21 cellular contexts compared by ENCODE assay signal in genomic region chr10:45064998-45065397, GRCh38.
DNase-seq lines count a peak whose midpoint lies in the region; ATAC-seq, FAIRE-seq and TF ChIP-seq lines count a peak whose summit lies in the region.
"Had no signal": no experiment of that assay in that cellular context is flagged by ENCODE, and none has a peak within 500 bp of the region (broad histone marks: within the 10 kb centered on the region; RNA-seq: fewer than 3 reads in every experiment).

No MANE protein-coding gene starts in this region.

- DNase-seq in Kasumi-1 (lab: John Stamatoyannopoulos, UW) (peak; percentile 11 to 23), NB4 (ENCODE audit: low read depth) (peak; percentile 74), K562 (ENCODE audit: extremely low read depth in 1 of 4, low spot score in 3 of 4) (no peak), SIG-M5 (lab: John Stamatoyannopoulos, UW) (no peak), WTC11 (ENCODE audit: low spot score) (no peak)
- DNase-seq: ACHN; BE2C; C1 segment of cervical spinal cord; CD4-positive, alpha-beta T cell; DMS153; DMS79; GDM1; HCEC 1CT; IMR-90 had no signal

- no peak overlapping the region for H3K4me2 ChIP-seq in K562 (ENCODE audit: insufficient read depth, low read length)
- H3K4me2 ChIP-seq: GM23338 had no signal

- 0% methylated on average over 3 of the region's 3 CpGs for WGBS in K562 (ENCODE audit: insufficient coverage, low coverage, missing lambda C conversion rate)

- H3K27me3 ChIP-seq in K562 (ENCODE audit: control insufficient read depth in 2 of 2, insufficient read depth in 2 of 2, low read length in 2 of 2), result peaks cover 8 to 14% of the 10 kb centered on the region in 2 experiments; a peak in 4 of 5 replicates
- H3K27me3 ChIP-seq: BE2C had no signal

- TF ChIP-seq RAD21 in K562 (CRISPR knock-in tag; conservative IDR thresholded peaks at IDR 0.05 in 1 of 2, IDR thresholded peaks at IDR 0.05 in 1 of 2), result no peak

- no peak overlapping the region for H3K9ac ChIP-seq in K562 (ENCODE audit: insufficient read depth in 1 of 2, low read depth in 2 of 2, low read length in 2 of 2)

- no peaks in the 10 kb centered on the region for H4K20me1 ChIP-seq in K562 (replicated peaks; ENCODE audit: control insufficient read depth, insufficient read depth, low read length)

- in situ Hi-C loops in K562 (cut with MboI), result no loop called here

- no peaks in the 10 kb centered on the region for H3K36me3 ChIP-seq in K562 (ENCODE audit: control insufficient read depth, insufficient read depth, low read length)
- H3K36me3 ChIP-seq: BE2C had no signal

- no peaks in the 10 kb centered on the region for H3K9me1 ChIP-seq in K562 (ENCODE audit: control insufficient read depth, insufficient read depth, low read length)

- POLR2A ChIA-PET in K562 (lab: Yijun Ruan, JAX), result interaction anchor here (0.9 to 1.4 kb wide), 2 partner anchors 10 to 31 kb away, joined by 3 read pairs; no protein-coding TSS in a partner anchor
- POLR2A ChIA-PET in WTC11 (lab: Charles Lee), result no interaction called here

- no peak overlapping the region for H3K27ac Mint-ChIP-seq in WTC11
- H3K27ac Mint-ChIP-seq: CD4-positive, alpha-beta T cell; GM23338 had no signal

- ATAC-seq in K562 (peak; percentile 64), WTC11 (no peak), GM18517 (IDR thresholded peaks at IDR 0.05; ENCODE audit: unreplicated experiment) (no peak)
- ATAC-seq: GM23338 had no signal

- H3K9me3 Mint-ChIP-seq in WTC11, result 0 out of 2 replicates have a peak, but pooled peaks cover under 1% of the 10 kb centered on the region
- H3K9me3 Mint-ChIP-seq: CD4-positive, alpha-beta T cell; GM23338 had no signal

- no peak for TF ChIP-seq EP300 in K562 (IDR thresholded peaks at IDR 0.05; ENCODE audit: low read length)

- no peak overlapping the region for H3K27ac ChIP-seq in K562 (ENCODE audit: extremely low read depth, low read depth, low read length)

- no peak overlapping the region for H3K4me3 ChIP-seq in NB4 (ENCODE audit: low read depth, low read length)
- no peak overlapping the region for H3K4me3 ChIP-seq in K562
- H3K4me3 ChIP-seq: GM23338 had no signal

- H2AFZ ChIP-seq in K562 (ENCODE audit: low read depth, low read length), result no peak overlapping the region
- H2AFZ ChIP-seq: GM23338 had no signal

- no peaks in the 10 kb centered on the region for H3K4me1 ChIP-seq in K562 (replicated peaks in 1 of 2; ENCODE audit: control insufficient read depth in 2 of 2, insufficient read depth in 2 of 2, low read length in 2 of 2)
- H3K4me1 ChIP-seq: BE2C had no signal

- no peak for FAIRE-seq in K562 (lab: Jason Lieb, UNC)
- FAIRE-seq: A204.1, GM12892, GM18507, H54, HTR-8/SVneo had no signal

- CTCF ChIA-PET in K562 (lab: Yijun Ruan, JAX; ENCODE audit: low intra/inter-chr PET ratio), result no interaction called here
- CTCF ChIA-PET in WTC11 (lab: Charles Lee), result no interaction called here

- BruUV-seq in K562 (replicated peaks; lab: Mats Ljungman, UMichigan), result no TSS peak

- TF ChIP-seq CTCF in NB4 (IDR thresholded peaks at IDR 0.05; ENCODE audit: low read depth, low read length) (no peak), K562 (IDR thresholded peaks at IDR 0.05 in 2 of 3, conservative IDR thresholded peaks at IDR 0.05 in 1 of 3; ENCODE audit: insufficient read depth in 2 of 3, low read depth in 1 of 3, low read length in 3 of 3) (no peak), WTC11 (IDR thresholded peaks at IDR 0.05) (no peak)

- H3K9me3 ChIP-seq in K562 (replicated peaks; ENCODE audit: control insufficient read depth, insufficient read depth, low read depth, low read length), result no peaks in the 10 kb centered on the region
- H3K9me3 ChIP-seq: BE2C had no signal

- no peak for TF ChIP-seq POLR2A in NB4 (IDR thresholded peaks at IDR 0.05; ENCODE audit: extremely low read depth, insufficient read length)
- no peak for TF ChIP-seq POLR2A in K562 (conservative IDR thresholded peaks at IDR 0.05)

- H3K4me3 Mint-ChIP-seq in WTC11, result no peak overlapping the region
- H3K4me3 Mint-ChIP-seq: CD4-positive, alpha-beta T cell; GM23338 had no signal

- intact Hi-C loops in K562 (cut with micrococcal nuclease), result no loop called here

- no peaks in the 10 kb centered on the region for H3K27me3 Mint-ChIP-seq in WTC11 (ENCODE audit: low read depth)

- peaks cover 10% of the 10 kb centered on the region for H3K4me1 Mint-ChIP-seq in WTC11

- no peaks in the 10 kb centered on the region for H3K79me2 ChIP-seq in K562 (ENCODE audit: control insufficient read depth, insufficient read depth, low read length)

- no peaks in the 10 kb centered on the region for H3K36me3 Mint-ChIP-seq in WTC11

TF ChIP-seq in K562, 482 proteins besides CTCF, POLR2A, EP300 and RAD21:
- TF ChIP-seq ZBTB49 (CRISPR knock-in tag; IDR thresholded peaks at IDR 0.05; ENCODE audit: borderline replicate concordance) (no peak), SPI1 (IDR thresholded peaks at IDR 0.05; ENCODE audit: borderline replicate concordance, low read depth, low read length) (0 out of 2 replicates have a peak, but pooled peaks have one; percentile 18)

TF ChIP-seq in WTC11, 78 proteins besides CTCF, POLR2A, EP300 and RAD21 (continues in another document):
- no peak for TF ChIP-seq MYBL2 (CRISPR knock-in tag; IDR thresholded peaks at IDR 0.05)
- TF ChIP-seq ZNF423 (CRISPR knock-in tag; IDR thresholded peaks at IDR 0.05), result no peak
- TF ChIP-seq GRHL2 (CRISPR knock-in tag; IDR thresholded peaks at IDR 0.05; ENCODE audit: insufficient replicate concordance, severe bottlenecking), result no peak
- no peak for TF ChIP-seq PRRX2 (CRISPR knock-in tag; IDR thresholded peaks at IDR 0.05)
- no peak for TF ChIP-seq ZNF396 (CRISPR knock-in tag; IDR thresholded peaks at IDR 0.05; ENCODE audit: borderline replicate concordance)
- no peak for TF ChIP-seq NR2C2 (CRISPR knock-in tag; IDR thresholded peaks at IDR 0.05)
- TF ChIP-seq SOX15 (CRISPR knock-in tag; IDR thresholded peaks at IDR 0.05), result no peak
- TF ChIP-seq AR (CRISPR knock-in tag; IDR thresholded peaks at IDR 0.05), result no peak
- no peak for TF ChIP-seq ZNF425 (CRISPR knock-in tag; conservative IDR thresholded peaks at IDR 0.05)
- TF ChIP-seq ELF4 (CRISPR knock-in tag; IDR thresholded peaks at IDR 0.05; ENCODE audit: low read depth), result no peak
- no peak for TF ChIP-seq FOXK1 (CRISPR knock-in tag; IDR thresholded peaks at IDR 0.05)
- no peak for TF ChIP-seq CREM (CRISPR knock-in tag; IDR thresholded peaks at IDR 0.05)
- no peak for TF ChIP-seq ZNF232 (CRISPR knock-in tag; IDR thresholded peaks at IDR 0.05)
- no peak for TF ChIP-seq IRF2 (CRISPR knock-in tag; IDR thresholded peaks at IDR 0.05; ENCODE audit: borderline replicate concordance, low read depth)

Comparison
In these comparisons a context has a peak if more than half of its experiments do, and no peak if none do; other contexts are left out.
1. DNase-seq: peak in Kasumi-1 (2 of 2) and NB4 (single experiment); none in K562 (0 of 4), SIG-M5 (single experiment) and WTC11 (single experiment).